ENCODE assay signal across 24 cellular contexts in the genomic region with DNA sequence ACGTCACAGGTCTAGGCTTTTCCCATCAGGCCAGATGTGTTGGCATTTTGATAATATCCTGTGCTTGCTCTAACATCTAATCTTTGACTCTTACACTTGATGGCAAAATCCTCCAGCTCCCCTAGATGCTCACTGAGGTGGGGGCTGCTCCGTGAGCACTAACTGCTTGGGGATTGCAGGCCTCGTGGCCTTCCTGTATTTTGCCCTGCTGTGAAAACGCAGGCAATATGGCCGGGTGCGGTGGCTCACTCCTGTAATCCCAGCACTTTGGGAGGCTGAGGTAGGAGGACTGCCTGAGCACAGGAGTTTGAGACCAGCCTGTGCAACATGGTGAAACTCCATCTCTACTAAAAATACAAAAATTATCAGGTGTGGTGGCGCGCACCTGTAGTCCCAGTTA. TPM values are rescaled to one million over a fixed set of nuclear protein-coding genes. Genes with fewer than 3 reads are reported as not detected.
"Had no signal": no experiment of that assay in that cellular context is flagged by ENCODE, and none has a peak within 500 bp of the region (broad histone marks: within the 10 kb centered on the region; RNA-seq: fewer than 3 reads in every experiment).

No MANE protein-coding gene starts in this region.

- DNase-seq: kidney glomerular epithelial cell; left colon; left lung; lower lobe of right lung; mammary epithelial cell; mesenchymal stem cell; naive B cell; natural killer cell; nephron progenitor cell; ovary; stimulated activated CD4-positive, alpha-beta T cell treated with anti-CD3 and anti-CD28 coated beads, Interleukin-12 subunit alpha, Interleukin-12 subunit beta, amount 100 ng/mL, for 4 hours; stimulated activated CD4-positive, alpha-beta T cell treated with anti-CD3 and anti-CD28 coated beads, Interleukin-15, amount 100 ng/mL, for 24 hours; stimulated activated CD4-positive, alpha-beta T cell treated with anti-CD3 and anti-CD28 coated beads, Interleukin-2, amount 100 ng/mL, for 24 hours; stimulated activated CD4-positive, alpha-beta T cell treated with anti-CD3 and anti-CD28 coated beads, Interleukin-4, amount 100 ng/mL, for 1 hour; stimulated activated naive B cell treated with anti-CD40 and anti-IgM and Interleukin-4, amounts not matched to agents 10 μg/mL and 1 μg/mL and 100 μg/mL, for 72 hours; stimulated activated naive CD8-positive, alpha-beta T cell treated with anti-CD3 and anti-CD28 coated beads, Interleukin-15, Interleukin-2, amounts not matched to agents 100 U/mL and 50 U/mL, for 24 hours; stomach had no signal

- ATAC-seq: lower lobe of right lung; stimulated activated naive CD8-positive, alpha-beta T cell treated with anti-CD3 and anti-CD28 coated beads, Interleukin-15, Interleukin-2, amounts not matched to agents 100 U/mL and 50 U/mL, for 24 hours had no signal

- H3K27ac ChIP-seq: hepatocyte, left lung, lower lobe of right lung, neural progenitor cell, ovary, right atrium auricular region, right lobe of liver, suprapubic skin, vagina had no signal

RNA-seq across cellular contexts. Expression of a gene that starts 9.7 kb away (rescaled TPM):
- total RNA-seq: mesothelial cell of epicardium had no signal
